28 cellular contexts compared by ENCODE assay signal in the genomic region with DNA sequence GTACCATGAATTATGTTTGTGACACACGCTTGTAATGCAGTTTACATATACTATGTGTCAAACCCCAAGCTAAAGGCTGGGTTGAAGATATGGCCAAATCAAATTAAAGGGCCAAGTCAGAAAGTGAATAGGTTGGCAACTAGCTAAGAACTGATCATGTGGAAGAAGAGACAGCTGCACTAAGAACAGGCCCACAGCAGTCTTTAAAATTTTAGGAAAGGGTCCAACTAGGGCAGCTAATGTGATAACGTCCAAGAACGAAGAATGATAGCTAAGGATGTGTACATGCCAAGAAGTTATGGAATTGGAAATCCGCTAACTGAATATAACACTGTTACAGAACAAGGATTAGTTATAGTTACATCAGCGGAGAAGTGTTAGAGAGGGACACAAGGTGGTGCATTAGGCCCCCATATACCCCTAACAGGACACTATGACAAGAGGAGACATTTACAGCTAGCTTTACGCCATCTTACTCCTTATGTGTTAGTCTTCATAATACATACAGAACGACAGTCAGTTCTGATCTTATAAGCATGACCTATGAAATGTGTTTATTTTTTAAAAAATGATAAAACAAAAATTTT.
"Had no signal": no experiment of that assay in that cellular context is flagged by ENCODE, and none has a peak within 500 bp of the region (broad histone marks: within the 10 kb centered on the region; RNA-seq: fewer than 3 reads in every experiment).

No MANE protein-coding gene starts in this region.

- H3K4me1 ChIP-seq: pancreas, prostate gland, right lobe of liver, sigmoid colon, spleen, suprapubic skin, testis, tibial artery, transverse colon, upper lobe of right lung, uterus had no signal

- H3K9me3 ChIP-seq: neutrophil, pancreas, prostate gland, right lobe of liver, sigmoid colon, spleen, suprapubic skin, testis, tibial artery, transverse colon, upper lobe of right lung, uterus had no signal

- H3K36me3 ChIP-seq: neutrophil, pancreas, prostate gland, right lobe of liver, sigmoid colon, spleen, suprapubic skin, tibial artery, transverse colon, upper lobe of right lung, uterus had no signal

- H3K4me3 ChIP-seq: pancreas, prostate gland, right lobe of liver, sigmoid colon, skin epidermis, smooth muscle cell, spleen, suprapubic skin, testis, tibial artery, transverse colon, upper lobe of right lung, uterus had no signal

- H3K27me3 ChIP-seq: pancreas, right lobe of liver, sigmoid colon, spleen, suprapubic skin, testis, tibial artery, transverse colon, upper lobe of right lung, uterus had no signal

- FAIRE-seq: pancreas had no signal

- DNase-seq: naive thymus-derived CD4-positive, alpha-beta T cell; natural killer cell; nucleus accumbens; pancreas; right cardiac atrium; right lobe of liver; sigmoid colon; spleen; stimulated activated CD4-positive, alpha-beta T cell treated with anti-CD3 and anti-CD28 coated beads, Interleukin-12 subunit alpha, Interleukin-12 subunit beta, amount 100 ng/mL, for 4 hours; stimulated activated CD4-positive, alpha-beta T cell treated with anti-CD3 and anti-CD28 coated beads, Interleukin-1b, Interleukin-23, amount 100 ng/mL, for 48 hours; stimulated activated CD4-positive, alpha-beta T cell treated with anti-CD3 and anti-CD28 coated beads, Interleukin-4, amount 100 ng/mL, for 1 hour; stimulated activated CD4-positive, alpha-beta T cell treated with anti-CD3 and anti-CD28 coated beads, Interleukin-4, amount 100 ng/mL, for 4 hours; stimulated activated CD8-positive, alpha-beta memory T cell treated with anti-CD3 and anti-CD28 coated beads, Interleukin-4, amount 100 ng/mL, for 48 hours; stimulated activated naive CD4-positive, alpha-beta T cell; stimulated activated naive CD8-positive, alpha-beta T cell treated with anti-CD3 and anti-CD28 coated beads, Interleukin-15, amount 100 ng/mL, for 72 hours; stimulated activated naive CD8-positive, alpha-beta T cell treated with anti-CD3 and anti-CD28 coated beads, Interleukin-15, Interleukin-2, amounts not matched to agents 100 U/mL and 50 U/mL, for 24 hours; substantia nigra; testis; tibial artery; transverse colon; upper lobe of right lung; uterus had no signal

- H3K27ac ChIP-seq: neutrophil, pancreas, prostate gland, right lobe of liver, sigmoid colon, skin epidermis, spleen, suprapubic skin, testis, tibial artery, transverse colon, upper lobe of right lung, uterus had no signal

- ATAC-seq: naive thymus-derived CD4-positive, alpha-beta T cell; natural killer cell; pancreas; right cardiac atrium; right lobe of liver; stimulated activated memory B cell treated with anti-CD40 and anti-IgM and Interleukin-4, amounts not matched to agents 10 μg/mL and 1 μg/mL and 100 μg/mL, for 72 hours; stimulated activated naive CD8-positive, alpha-beta T cell treated with anti-CD3 and anti-CD28 coated beads, Interleukin-15, amount 100 ng/mL, for 72 hours; stimulated activated naive CD8-positive, alpha-beta T cell treated with anti-CD3 and anti-CD28 coated beads, Interleukin-15, Interleukin-2, amounts not matched to agents 100 U/mL and 50 U/mL, for 24 hours; upper lobe of right lung had no signal

- H3K4me2 ChIP-seq: smooth muscle cell had no signal
